ENCODE assay signal across 15 cellular contexts in genomic region chr6:167045828-167046580, GRCh38. TPM values are rescaled to one million over a fixed set of nuclear protein-coding genes. Genes with fewer than 3 reads are reported as not detected.
DNase-seq lines count a peak whose midpoint lies in the region; ATAC-seq and TF ChIP-seq lines count a peak whose summit lies in the region.
"Had no signal": no experiment of that assay in that cellular context is flagged by ENCODE, and none has a peak within 500 bp of the region (broad histone marks: within the 10 kb centered on the region; RNA-seq: fewer than 3 reads in every experiment).

No MANE protein-coding gene starts in this region.

- in situ Hi-C loops in Panc1 (cut with HindIII; ENCODE audit: low pct_unique_long_range_greater_than_20kb, low sequenced_read_pairs), result no loop called here

- no peak overlapping the region for H3K27ac ChIP-seq in Panc1 (ENCODE audit: low read length)
- H3K27ac ChIP-seq: PC-9 had no signal

- POLR2A ChIA-PET in BJ (lab: Charles Lee) (no interaction called here), Panc1 (lab: Charles Lee) (interaction anchor here (0.7 kb wide), 1 partner anchor 43 kb away, joined by 8 read pairs; no protein-coding TSS in a partner anchor)

- 0 out of 2 replicates have a peak, but pooled peaks have one; percentile 12 for TF ChIP-seq CTCF in BJ (IDR thresholded peaks at IDR 0.05; ENCODE audit: insufficient read depth, low read depth, low read length)
- TF ChIP-seq CTCF in GM12873 (IDR thresholded peaks at IDR 0.05; ENCODE audit: insufficient read depth, low read depth, low read length, missing control alignments), result peak; percentile 51
- TF ChIP-seq CTCF in Panc1 (IDR thresholded peaks at IDR 0.05), result peak; percentile 80
- TF ChIP-seq CTCF in fibroblast of the aortic adventitia (IDR thresholded peaks at IDR 0.05; ENCODE audit: insufficient read depth, low read length), result peak; percentile 22

- no peak for DNase-seq in BJ (ENCODE audit: low read depth)
- no peak for DNase-seq in Panc1 (ENCODE audit: low read depth, low spot score)
- no peak for DNase-seq in fibroblast of the aortic adventitia (ENCODE audit: low read depth)
- no peak for DNase-seq in SHP77 (lab: John Stamatoyannopoulos, UW)
- DNase-seq in activated gamma-delta T cell (lab: John Stamatoyannopoulos, UW), result no peak
- no peak for DNase-seq in NCI-H526 treated with DMSO at 0.1 percent for 48 hours (lab: John Stamatoyannopoulos, UW)
- DNase-seq: activated CD4-positive, CD25-positive, alpha-beta regulatory T cell; DMS153; left cardiac atrium; NCI-H1417 treated with DMSO at 0.1 percent for 48 hours; nucleus accumbens; PC-9; stimulated activated CD4-positive, alpha-beta T cell treated with anti-CD3 and anti-CD28 coated beads, Interleukin-15, amount 100 ng/mL, for 24 hours had no signal

- H3K27me3 ChIP-seq in BJ (ENCODE audit: control insufficient read depth, insufficient read depth, low read length) (no peaks in the 10 kb centered on the region), Panc1 (ENCODE audit: control insufficient read depth, insufficient read depth, low read length) (no peaks in the 10 kb centered on the region)

- H3K4me1 ChIP-seq in Panc1 (ENCODE audit: control insufficient read depth, insufficient read depth, low read length), result no peaks in the 10 kb centered on the region

- H3K4me3 ChIP-seq in BJ (ENCODE audit: low read depth, low read length) (no peak overlapping the region), Panc1 (ENCODE audit: low read depth in 2 of 2, low read length in 2 of 2) (no peak overlapping the region), fibroblast of the aortic adventitia (ENCODE audit: low read depth, low read length) (no peak overlapping the region)
- H3K4me3 ChIP-seq: PC-9 had no signal

- peak; percentile 68; the same call in 1 of the 2 replicates for ATAC-seq in Panc1
- no peak for ATAC-seq in GM18511 (IDR thresholded peaks at IDR 0.05; ENCODE audit: unreplicated experiment)
- ATAC-seq: left cardiac atrium had no signal

- CTCF ChIA-PET in BJ (lab: Yijun Ruan, JAX), result no interaction called here
- CTCF ChIA-PET in Panc1 (lab: Charles Lee), result interaction anchor here (1.4 kb wide), 1 partner anchor 259 kb away, joined by 3 read pairs; no protein-coding TSS in a partner anchor

- no TSS peak for BruUV-seq in Panc1 (replicated peaks; lab: Mats Ljungman, UMichigan)

- H3K9me3 ChIP-seq in Panc1 (ENCODE audit: control insufficient read depth, insufficient read depth, low read depth, low read length), result no peaks in the 10 kb centered on the region

- intact Hi-C loops in Panc1 (cut with micrococcal nuclease; ENCODE audit: unreplicated experiment), result loop anchor here (5.0 kb wide), 1 partner anchor 96 kb away; no protein-coding TSS in a partner anchor

- H3K36me3 ChIP-seq in BJ (ENCODE audit: control insufficient read depth, insufficient read depth, low read length) (peaks cover 2% of the 10 kb centered on the region), Panc1 (ENCODE audit: control insufficient read depth, insufficient read depth, low read length) (peaks cover 5% of the 10 kb centered on the region)

RNA-seq across cellular contexts. Expression of gene CEP43, which starts 46.8 kb away (rescaled TPM):
- polyA plus RNA-seq in BJ (2011; rRNA removed), result 5.6 and 15.5 TPM in 2 replicates
- 5.5 and 5.8 TPM in 2 replicates for polyA minus RNA-seq in BJ (2011; rRNA and poly(A)+ RNA removed)
- total RNA-seq in Panc1 (2021; ENCODE audit: unreplicated experiment), result 35.4 TPM
- polyA plus RNA-seq in Panc1 (2012; ENCODE audit: insufficient read length), result 15.2 TPM
- total RNA-seq in fibroblast of the aortic adventitia (ENCODE audit: low replicate concordance), result 22.0 and 27.8 TPM in 2 replicates

Comparison
In these comparisons a context has a peak if more than half of its experiments do, and no peak if none do; other contexts are left out.
1. CTCF ChIP-seq: peak in every context shown above with its lines; median percentile 80 in Panc1; 51 in GM12873; 22 in fibroblast of the aortic adventitia; 12 in BJ.